Comparison of ENCODE assay signal across 9 cellular contexts in genomic region chr1:27772581-27772931, GRCh38. TPM values are rescaled to one million over a fixed set of nuclear protein-coding genes. Genes with fewer than 3 reads are reported as not detected.
A peak's percentile ranks its signal among the peaks of the same experiment; 100 is the strongest.
DNase-seq lines count a peak whose midpoint lies in the region; ATAC-seq, FAIRE-seq and TF ChIP-seq lines count a peak whose summit lies in the region.
"Had no signal": no experiment of that assay in that cellular context is flagged by ENCODE, and none has a peak within 500 bp of the region (broad histone marks: within the 10 kb centered on the region; RNA-seq: fewer than 3 reads in every experiment).

No MANE protein-coding gene starts in this region.

- no peaks in the 10 kb centered on the region for H3K27me3 ChIP-seq in Karpas-422 (ENCODE audit: low read length)

- 0 out of 2 replicates have a peak, but pooled peaks cover 5% of the 10 kb centered on the region for H3K36me3 ChIP-seq in Karpas-422 (ENCODE audit: insufficient read depth, low read length)

- peak overlapping the region; percentile 80 for H3K4me2 ChIP-seq in Karpas-422 (ENCODE audit: low read depth, low read length, poor library complexity, severe bottlenecking)

- H3K9me3 ChIP-seq in Karpas-422 (ENCODE audit: low read length) = no peaks in the 10 kb centered on the region

- H3K4me1 Mint-ChIP-seq in dendritic cell treated with granulocyte-macrophage colony-stimulating factor and Interleukin-4, amounts not matched to agents 40 ng/mL and 50 ng/mL, for 4 days (ENCODE audit: low read depth) = peaks cover 24% of the 10 kb centered on the region
- peaks cover 19 to 28% of the 10 kb centered on the region in 2 donors for H3K4me1 Mint-ChIP-seq in natural killer cell

- no peak for ATAC-seq in natural killer cell
- ATAC-seq in HG03108 (IDR thresholded peaks at IDR 0.05; ENCODE audit: unreplicated experiment) = no peak

- peak overlapping the region; percentile 91 for H3K27ac ChIP-seq in Karpas-422 (ENCODE audit: low read length)

- H3K27ac Mint-ChIP-seq in dendritic cell treated with granulocyte-macrophage colony-stimulating factor and Interleukin-4, amounts not matched to agents 40 ng/mL and 50 ng/mL, for 4 days = peak overlapping the region; percentile 87
- peak overlapping the region; percentile 95 to 97 for H3K27ac Mint-ChIP-seq in natural killer cell

- H3K9me3 Mint-ChIP-seq in dendritic cell treated with granulocyte-macrophage colony-stimulating factor and Interleukin-4, amounts not matched to agents 40 ng/mL and 50 ng/mL, for 4 days = no peaks in the 10 kb centered on the region
- H3K9me3 Mint-ChIP-seq in natural killer cell = no peaks in the 10 kb centered on the region

- peaks cover 29% of the 10 kb centered on the region for H3K36me3 Mint-ChIP-seq in dendritic cell treated with granulocyte-macrophage colony-stimulating factor and Interleukin-4, amounts not matched to agents 40 ng/mL and 50 ng/mL, for 4 days (ENCODE audit: low read depth)
- no peaks in the 10 kb centered on the region for H3K36me3 Mint-ChIP-seq in natural killer cell

- H3K4me3 Mint-ChIP-seq in dendritic cell treated with granulocyte-macrophage colony-stimulating factor and Interleukin-4, amounts not matched to agents 40 ng/mL and 50 ng/mL, for 4 days = peak overlapping the region; percentile 94
- peak overlapping the region; percentile 97 for H3K4me3 Mint-ChIP-seq in natural killer cell

- no peak for FAIRE-seq in GM19239 (lab: Jason Lieb, UNC)
- FAIRE-seq: frontal cortex had no signal

- H3K79me2 ChIP-seq in Karpas-422 (ENCODE audit: low read length) = peaks cover 45% of the 10 kb centered on the region

- H4K20me1 ChIP-seq in Karpas-422 (ENCODE audit: insufficient read depth, low read depth, low read length) = no peaks in the 10 kb centered on the region; the same call in 1 of the 2 replicates

- intact Hi-C loops in dendritic cell treated with granulocyte-macrophage colony-stimulating factor and Interleukin-4, amounts not matched to agents 40 ng/mL and 50 ng/mL, for 4 days (cut with micrococcal nuclease) = loop anchor here (2.0 kb wide), 1 partner anchor 48 kb away; the partner anchor contains the start of gene FAM76A
- intact Hi-C loops in natural killer cell (cut with micrococcal nuclease) = loop anchor here (5.0 kb wide), 1 partner anchor 100 kb away; the partner anchor contains the start of gene IFI6

- H3K9me2 ChIP-seq in Karpas-422 (replicated peaks; ENCODE audit: insufficient read depth, low read length) = no peaks in the 10 kb centered on the region

- H3K27me3 Mint-ChIP-seq in dendritic cell treated with granulocyte-macrophage colony-stimulating factor and Interleukin-4, amounts not matched to agents 40 ng/mL and 50 ng/mL, for 4 days = no peaks in the 10 kb centered on the region
- no peaks in the 10 kb centered on the region for H3K27me3 Mint-ChIP-seq in natural killer cell (ENCODE audit: low read depth in 2 of 2)

- DNase-seq in AG09309 (ENCODE audit: low read depth) (no peak), Karpas-422 (no peak), natural killer cell (no peak), hepatic stellate cell (ENCODE audit: low spot score) (no peak), superior temporal gyrus (ENCODE audit: extremely low spot score) (no peak), GM19239 (ENCODE audit: insufficient read length, low spot score) (no peak)

- H3K4me3 ChIP-seq in AG09309 (ENCODE audit: control insufficient read depth, low read depth, low read length) (peak overlapping the region; percentile 99), Karpas-422 (ENCODE audit: low read length) (peak overlapping the region; percentile 81)

- peaks cover 25% of the 10 kb centered on the region for H3K4me1 ChIP-seq in Karpas-422 (ENCODE audit: low read length)

- H3K9ac ChIP-seq in Karpas-422 (ENCODE audit: low read length) = peak overlapping the region; percentile 66

- TF ChIP-seq CTCF in AG09309 (IDR thresholded peaks at IDR 0.05; ENCODE audit: control insufficient read depth, insufficient read depth, low read depth, low read length, missing control alignments) = no peak
- no peak for TF ChIP-seq CTCF in natural killer cell (IDR thresholded peaks at IDR 0.05)

- H2AFZ ChIP-seq in Karpas-422 (ENCODE audit: low read length) = peak overlapping the region; percentile 91

RNA-seq across cellular contexts. Expression of gene STX12, which starts 0.5 kb away (rescaled TPM):
- 27.9 and 39.9 TPM in 2 replicates for total RNA-seq in Karpas-422 (2014; rRNA removed; shearing (Covaris generic); ENCODE audit: low replicate concordance)
- total RNA-seq in natural killer cell = 10 to 100 TPM; 29.6 to 36.2 (median 32.3) TPM

RNA-seq across cellular contexts. Expression of gene FAM76A, which starts 46.8 kb away (rescaled TPM):
- total RNA-seq in Karpas-422 (2014; rRNA removed; shearing (Covaris generic); ENCODE audit: low replicate concordance) = 18.7 and 21.2 TPM in 2 replicates
- total RNA-seq in natural killer cell = 10 to 100 TPM; 19.5 to 21.8 (median 19.6) TPM

RNA-seq across cellular contexts. Expression of gene PPP1R8, which starts 58.0 kb away (rescaled TPM):
- total RNA-seq in Karpas-422 (2014; rRNA removed; shearing (Covaris generic); ENCODE audit: low replicate concordance) = 38.3 and 48.1 TPM in 2 replicates
- total RNA-seq in natural killer cell = 10 to 100 TPM; 25.6 to 36.4 (median 28.0) TPM
